4 cellular contexts compared by ENCODE assay signal in genomic region chr22:27454807-27455450, GRCh38.
TF ChIP-seq lines count a peak whose summit lies in the region.

No MANE protein-coding gene starts in this region.

TF ChIP-seq in A549, 52 proteins besides CTCF, POLR2A, EP300 and RAD21:
- TF ChIP-seq REST (IDR thresholded peaks at IDR 0.05), result peak; percentile 77
- TF ChIP-seq SMC3 (IDR thresholded peaks at IDR 0.05), result no peak
- TF ChIP-seq ZFP36 (IDR thresholded peaks at IDR 0.05; ENCODE audit: borderline replicate concordance, partially characterized antibody), result no peak
- TF ChIP-seq HOXB5 (CRISPR knock-in tag; IDR thresholded peaks at IDR 0.05), result no peak

TF ChIP-seq in IMR-90, 13 proteins besides CTCF, POLR2A, EP300 and RAD21:
- TF ChIP-seq BHLHE40 (IDR thresholded peaks at IDR 0.05; ENCODE audit: low read depth, low read length) (no peak), SMC3 (IDR thresholded peaks at IDR 0.05; ENCODE audit: low read depth, low read length) (no peak), ELK1 (IDR thresholded peaks at IDR 0.05; ENCODE audit: borderline replicate concordance, low read depth, low read length) (no peak), USF2 (IDR thresholded peaks at IDR 0.05; ENCODE audit: low read depth, low read length) (no peak), CEBPB (IDR thresholded peaks at IDR 0.05; ENCODE audit: low read depth, low read length) (no peak), RFX5 (IDR thresholded peaks at IDR 0.05; ENCODE audit: low read depth, low read length) (no peak), RCOR1 (IDR thresholded peaks at IDR 0.05; ENCODE audit: insufficient replicate concordance, low read length) (no peak), MXI1 (IDR thresholded peaks at IDR 0.05; ENCODE audit: borderline replicate concordance, low read depth, low read length) (no peak), MAFK (IDR thresholded peaks at IDR 0.05; ENCODE audit: low read depth, low read length) (no peak), CHD1 (IDR thresholded peaks at IDR 0.05; ENCODE audit: low read depth, low read length) (no peak), NFE2L2 (IDR thresholded peaks at IDR 0.05; ENCODE audit: low read depth, low read length) (no peak), FOS (IDR thresholded peaks at IDR 0.05; ENCODE audit: low read depth, low read length) (no peak), MAZ (IDR thresholded peaks at IDR 0.05; ENCODE audit: borderline replicate concordance, low read depth, low read length) (no peak)

TF ChIP-seq in WTC11, 78 proteins besides CTCF, POLR2A, EP300 and RAD21 (continues in another document):
- no peak for TF ChIP-seq ZNF263 (CRISPR knock-in tag; IDR thresholded peaks at IDR 0.05; ENCODE audit: low read depth)
- no peak; the same call in 1 of the 2 replicates for TF ChIP-seq USF1 (CRISPR knock-in tag; IDR thresholded peaks at IDR 0.05)
- TF ChIP-seq NR2C2 (CRISPR knock-in tag; IDR thresholded peaks at IDR 0.05), result no peak
- TF ChIP-seq ZNF219 (CRISPR knock-in tag; IDR thresholded peaks at IDR 0.05; ENCODE audit: borderline replicate concordance), result no peak
- TF ChIP-seq, protein P1, sequence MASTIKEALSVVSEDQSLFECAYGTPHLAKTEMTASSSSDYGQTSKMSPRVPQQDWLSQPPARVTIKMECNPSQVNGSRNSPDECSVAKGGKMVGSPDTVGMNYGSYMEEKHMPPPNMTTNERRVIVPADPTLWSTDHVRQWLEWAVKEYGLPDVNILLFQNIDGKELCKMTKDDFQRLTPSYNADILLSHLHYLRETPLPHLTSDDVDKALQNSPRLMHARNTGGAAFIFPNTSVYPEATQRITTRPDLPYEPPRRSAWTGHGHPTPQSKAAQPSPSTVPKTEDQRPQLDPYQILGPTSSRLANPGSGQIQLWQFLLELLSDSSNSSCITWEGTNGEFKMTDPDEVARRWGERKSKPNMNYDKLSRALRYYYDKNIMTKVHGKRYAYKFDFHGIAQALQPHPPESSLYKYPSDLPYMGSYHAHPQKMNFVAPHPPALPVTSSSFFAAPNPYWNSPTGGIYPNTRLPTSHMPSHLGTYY (CRISPR knock-in tag; IDR thresholded peaks at IDR 0.05), result no peak
- no peak for TF ChIP-seq RELA (CRISPR knock-in tag; IDR thresholded peaks at IDR 0.05; ENCODE audit: borderline replicate concordance)
- TF ChIP-seq ZNF317 (CRISPR knock-in tag; IDR thresholded peaks at IDR 0.05; ENCODE audit: borderline replicate concordance, low read depth), result no peak
- TF ChIP-seq, protein P2, sequence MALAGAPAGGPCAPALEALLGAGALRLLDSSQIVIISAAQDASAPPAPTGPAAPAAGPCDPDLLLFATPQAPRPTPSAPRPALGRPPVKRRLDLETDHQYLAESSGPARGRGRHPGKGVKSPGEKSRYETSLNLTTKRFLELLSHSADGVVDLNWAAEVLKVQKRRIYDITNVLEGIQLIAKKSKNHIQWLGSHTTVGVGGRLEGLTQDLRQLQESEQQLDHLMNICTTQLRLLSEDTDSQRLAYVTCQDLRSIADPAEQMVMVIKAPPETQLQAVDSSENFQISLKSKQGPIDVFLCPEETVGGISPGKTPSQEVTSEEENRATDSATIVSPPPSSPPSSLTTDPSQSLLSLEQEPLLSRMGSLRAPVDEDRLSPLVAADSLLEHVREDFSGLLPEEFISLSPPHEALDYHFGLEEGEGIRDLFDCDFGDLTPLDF (CRISPR knock-in tag; IDR thresholded peaks at IDR 0.05), result no peak
- TF ChIP-seq ZNF232 (CRISPR knock-in tag; IDR thresholded peaks at IDR 0.05), result 0 out of 2 replicates have a peak, but pooled peaks have one; percentile 45
- TF ChIP-seq FOXP4 (CRISPR knock-in tag; IDR thresholded peaks at IDR 0.05), result peak; percentile 79; the same call in 1 of the 2 replicates
- TF ChIP-seq, protein P3, sequence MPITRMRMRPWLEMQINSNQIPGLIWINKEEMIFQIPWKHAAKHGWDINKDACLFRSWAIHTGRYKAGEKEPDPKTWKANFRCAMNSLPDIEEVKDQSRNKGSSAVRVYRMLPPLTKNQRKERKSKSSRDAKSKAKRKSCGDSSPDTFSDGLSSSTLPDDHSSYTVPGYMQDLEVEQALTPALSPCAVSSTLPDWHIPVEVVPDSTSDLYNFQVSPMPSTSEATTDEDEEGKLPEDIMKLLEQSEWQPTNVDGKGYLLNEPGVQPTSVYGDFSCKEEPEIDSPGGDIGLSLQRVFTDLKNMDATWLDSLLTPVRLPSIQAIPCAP (CRISPR knock-in tag; IDR thresholded peaks at IDR 0.05), result no peak
- TF ChIP-seq MLX (CRISPR knock-in tag; IDR thresholded peaks at IDR 0.05), result no peak
- no peak for TF ChIP-seq CREB1 (CRISPR knock-in tag; IDR thresholded peaks at IDR 0.05)
- TF ChIP-seq KAT7 (CRISPR knock-in tag; IDR thresholded peaks at IDR 0.05; ENCODE audit: borderline replicate concordance), result no peak

TF ChIP-seq in liver, 16 proteins besides CTCF, POLR2A, EP300 and RAD21:
- TF ChIP-seq, protein P4, sequence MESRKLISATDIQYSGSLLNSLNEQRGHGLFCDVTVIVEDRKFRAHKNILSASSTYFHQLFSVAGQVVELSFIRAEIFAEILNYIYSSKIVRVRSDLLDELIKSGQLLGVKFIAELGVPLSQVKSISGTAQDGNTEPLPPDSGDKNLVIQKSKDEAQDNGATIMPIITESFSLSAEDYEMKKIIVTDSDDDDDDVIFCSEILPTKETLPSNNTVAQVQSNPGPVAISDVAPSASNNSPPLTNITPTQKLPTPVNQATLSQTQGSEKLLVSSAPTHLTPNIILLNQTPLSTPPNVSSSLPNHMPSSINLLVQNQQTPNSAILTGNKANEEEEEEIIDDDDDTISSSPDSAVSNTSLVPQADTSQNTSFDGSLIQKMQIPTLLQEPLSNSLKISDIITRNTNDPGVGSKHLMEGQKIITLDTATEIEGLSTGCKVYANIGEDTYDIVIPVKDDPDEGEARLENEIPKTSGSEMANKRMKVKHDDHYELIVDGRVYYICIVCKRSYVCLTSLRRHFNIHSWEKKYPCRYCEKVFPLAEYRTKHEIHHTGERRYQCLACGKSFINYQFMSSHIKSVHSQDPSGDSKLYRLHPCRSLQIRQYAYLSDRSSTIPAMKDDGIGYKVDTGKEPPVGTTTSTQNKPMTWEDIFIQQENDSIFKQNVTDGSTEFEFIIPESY (IDR thresholded peaks at IDR 0.05), result no peak
- TF ChIP-seq TAF1 (conservative IDR thresholded peaks at IDR 0.05), result no peak
- TF ChIP-seq REST (IDR thresholded peaks at IDR 0.05), result peak; percentile 95
- no peak for TF ChIP-seq FOXA2 (IDR thresholded peaks at IDR 0.05)
